ENCODE assay signal across 1 cellular context in the genomic region with DNA sequence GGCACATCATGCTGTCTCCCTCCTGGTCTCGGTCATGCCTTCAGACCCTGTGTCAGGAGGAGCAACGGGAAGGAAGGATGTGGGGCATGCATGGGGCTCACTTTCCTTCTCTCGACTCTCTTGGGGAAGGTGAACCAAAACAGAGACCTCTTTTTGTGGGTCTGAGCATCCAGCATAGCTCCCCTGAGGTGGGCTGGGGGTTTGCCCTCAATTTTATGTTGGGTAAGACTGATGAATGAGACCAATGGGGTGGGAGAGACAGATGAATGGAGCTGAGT.
TF ChIP-seq lines count a peak whose summit lies in the region.

No MANE protein-coding gene starts in this region.

TF ChIP-seq in SK-N-SH treated with all-trans-retinoic acid at 6 μM for 48 hours, 23 proteins besides CTCF, POLR2A, EP300 and RAD21 (continued from another document):
- no peak for TF ChIP-seq TSHZ2 (CRISPR knock-in tag; IDR thresholded peaks at IDR 0.05)
- no peak for TF ChIP-seq PPARA (CRISPR knock-in tag; IDR thresholded peaks at IDR 0.05; ENCODE audit: borderline replicate concordance)
- no peak for TF ChIP-seq ZFP3 (CRISPR knock-in tag; IDR thresholded peaks at IDR 0.05)
- no peak for TF ChIP-seq RARB (CRISPR knock-in tag; IDR thresholded peaks at IDR 0.05)
